ENCODE assay signal across 13 cellular contexts in the genomic region with DNA sequence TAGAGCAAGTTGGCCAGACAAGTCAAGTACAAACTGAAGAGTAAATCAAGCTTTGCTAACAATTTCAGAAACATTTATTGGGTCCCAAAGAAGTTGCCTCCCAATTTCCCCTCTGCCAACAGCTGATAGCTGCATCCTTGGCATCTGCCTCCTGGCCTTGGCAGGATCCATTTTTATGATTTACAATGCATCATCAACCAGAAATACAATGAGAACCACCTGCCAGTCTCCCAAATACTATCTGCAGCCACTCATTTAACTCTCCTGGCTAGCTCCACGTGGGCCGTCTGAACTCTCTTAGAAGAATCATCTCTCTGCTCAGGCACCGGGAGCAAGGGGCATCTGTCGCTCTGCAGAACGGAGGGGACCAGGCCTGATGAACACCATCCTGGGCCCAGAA. TPM values are rescaled to one million over a fixed set of nuclear protein-coding genes. Genes with fewer than 3 reads are reported as not detected.
A peak's percentile ranks its signal among the peaks of the same experiment; 100 is the strongest.
DNase-seq lines count a peak whose midpoint lies in the region; ATAC-seq and TF ChIP-seq lines count a peak whose summit lies in the region.
"Had no signal": no experiment of that assay in that cellular context is flagged by ENCODE, and none has a peak within 500 bp of the region (broad histone marks: within the 10 kb centered on the region; RNA-seq: fewer than 3 reads in every experiment).

No MANE protein-coding gene starts in this region.

- H3K9me2 ChIP-seq in GM23248 (ENCODE audit: insufficient read depth), result no peaks in the 10 kb centered on the region

- POLR2A ChIA-PET in activated CD8-positive, alpha-beta T cell treated with anti-CD3 and anti-CD28 coated beads, Interleukin-2, amount 10 ng/mL, durations not matched to agents 7 days and 5 days (lab: Charles Lee), result interaction anchor here (0.6 to 4.4 kb wide), 2 partner anchors 26 to 56 kb away, joined by 3 to 21 read pairs; no protein-coding TSS in a partner anchor

- H3K27me3 Mint-ChIP-seq in activated CD8-positive, alpha-beta T cell treated with anti-CD3 and anti-CD28 coated beads, Interleukin-2, amount 10 ng/mL, durations not matched to agents 7 days and 5 days (ENCODE audit: low read depth), result no peaks in the 10 kb centered on the region
- no peaks in the 10 kb centered on the region for H3K27me3 Mint-ChIP-seq in mesothelial cell of epicardium (ENCODE audit: low read depth)

- no peak for TF ChIP-seq CTCF in mesothelial cell of epicardium (IDR thresholded peaks at IDR 0.05; ENCODE audit: unreplicated experiment)

- H3K4me2 ChIP-seq in BLaER1 (peak overlapping the region; percentile 82), GM23248 (ENCODE audit: unreplicated experiment) (peak overlapping the region; percentile 99)

- peaks cover 43% of the 10 kb centered on the region for H3K36me3 Mint-ChIP-seq in activated CD8-positive, alpha-beta T cell treated with anti-CD3 and anti-CD28 coated beads, Interleukin-2, amount 10 ng/mL, durations not matched to agents 7 days and 5 days (ENCODE audit: low read depth)
- peaks cover 9% of the 10 kb centered on the region for H3K36me3 Mint-ChIP-seq in mesothelial cell of epicardium

- H3K9me3 Mint-ChIP-seq in activated CD8-positive, alpha-beta T cell treated with anti-CD3 and anti-CD28 coated beads, Interleukin-2, amount 10 ng/mL, durations not matched to agents 7 days and 5 days (ENCODE audit: insufficient read depth), result no peaks in the 10 kb centered on the region
- H3K9me3 Mint-ChIP-seq in mesothelial cell of epicardium, result no peaks in the 10 kb centered on the region

- WGBS in GM23248 (ENCODE audit: low coverage in 1 of 2, low lambda C conversion rate in 2 of 2, missing lambda C conversion rate in 2 of 2), 2 experiments, result 54 to 56% methylated on average over 5 of the region's 5 CpGs

- H3K9me3 ChIP-seq in BLaER1, result no peaks in the 10 kb centered on the region
- no peaks in the 10 kb centered on the region for H3K9me3 ChIP-seq in GM23248 (ENCODE audit: low read depth)
- H3K9me3 ChIP-seq: colonic mucosa, gastrocnemius medialis had no signal

- peaks cover 24% of the 10 kb centered on the region for H3F3A ChIP-seq in GM23248 (ENCODE audit: insufficient read depth)

- CTCF ChIA-PET in activated CD8-positive, alpha-beta T cell treated with anti-CD3 and anti-CD28 coated beads, Interleukin-2, amount 10 ng/mL, durations not matched to agents 7 days and 5 days (lab: Charles Lee), result interaction anchor here (8.7 kb wide), 1 partner anchor 29 kb away, joined by 113 read pairs; a partner anchor contains a TSS

- in situ Hi-C loops in GM23248 (cut with MboI), result no loop called here

- DNase-seq in GM23248, result no peak
- DNase-seq in activated CD8-positive, alpha-beta T cell treated with anti-CD3 and anti-CD28 coated beads, Interleukin-2, amount 10 ng/mL, durations not matched to agents 7 days and 5 days, result no peak
- DNase-seq in mesothelial cell of epicardium (ENCODE audit: low spot score in 2 of 2, unreplicated experiment in 2 of 2), result no peak
- no peak for DNase-seq in ureter (ENCODE audit: low spot score)
- no peak for DNase-seq in stimulated activated CD4-positive, alpha-beta T cell treated with anti-CD3 and anti-CD28 coated beads, Interleukin-4, amount 100 ng/mL, for 1 hour
- DNase-seq: activated effector memory CD4-positive, alpha-beta T cell treated with anti-CD3 and anti-CD28 coated beads, Interleukin-2, amount 50 U/mL, for 16 hours; colonic mucosa; gastrocnemius medialis; KBM-7; stimulated activated CD4-positive, alpha-beta T cell treated with anti-CD3 and anti-CD28 coated beads, Interleukin-15, amount 100 ng/mL, for 24 hours had no signal

- peaks cover 75% of the 10 kb centered on the region for H4K20me1 ChIP-seq in BLaER1
- H4K20me1 ChIP-seq in GM23248 (ENCODE audit: insufficient read depth), result peaks cover 8% of the 10 kb centered on the region

- no peak overlapping the region for H2AFZ ChIP-seq in GM23248

- ATAC-seq in activated CD8-positive, alpha-beta T cell treated with anti-CD3 and anti-CD28 coated beads, Interleukin-2, amount 10 ng/mL, durations not matched to agents 7 days and 5 days, result no peak
- ATAC-seq in HG02870 (IDR thresholded peaks at IDR 0.05; ENCODE audit: unreplicated experiment) (no peak), HG03025 (IDR thresholded peaks at IDR 0.05; ENCODE audit: low FRiP score, unreplicated experiment) (no peak)
- ATAC-seq: gastrocnemius medialis had no signal

- peaks cover 30% of the 10 kb centered on the region for H3K4me1 ChIP-seq in BLaER1
- peaks cover 17% of the 10 kb centered on the region for H3K4me1 ChIP-seq in GM23248 (ENCODE audit: insufficient read depth)

- H3K4me1 Mint-ChIP-seq in activated CD8-positive, alpha-beta T cell treated with anti-CD3 and anti-CD28 coated beads, Interleukin-2, amount 10 ng/mL, durations not matched to agents 7 days and 5 days (ENCODE audit: low read depth), result peaks cover 32% of the 10 kb centered on the region
- H3K4me1 Mint-ChIP-seq in mesothelial cell of epicardium, result peaks cover 15% of the 10 kb centered on the region

- H3K27me3 ChIP-seq in BLaER1, result no peaks in the 10 kb centered on the region
- H3K27me3 ChIP-seq in GM23248 (replicated peaks; ENCODE audit: insufficient read depth), result no peaks in the 10 kb centered on the region
- H3K27me3 ChIP-seq: colonic mucosa, gastrocnemius medialis had no signal

- H3K9ac ChIP-seq in BLaER1, result peak overlapping the region; percentile 96; the same call in 1 of the 2 replicates
- peak overlapping the region; percentile 100 for H3K9ac ChIP-seq in GM23248

- H3K4me3 ChIP-seq in BLaER1 (no peak overlapping the region; the same call in 1 of the 2 replicates), GM23248 (peak overlapping the region; percentile 97; the same call in 1 of the 2 replicates)
- H3K4me3 ChIP-seq: colonic mucosa, gastrocnemius medialis had no signal

- peak overlapping the region; percentile 95 for H3K4me3 Mint-ChIP-seq in activated CD8-positive, alpha-beta T cell treated with anti-CD3 and anti-CD28 coated beads, Interleukin-2, amount 10 ng/mL, durations not matched to agents 7 days and 5 days
- peak overlapping the region; percentile 30 for H3K4me3 Mint-ChIP-seq in mesothelial cell of epicardium

- H3K36me3 ChIP-seq in BLaER1 (peaks cover 54% of the 10 kb centered on the region), GM23248 (ENCODE audit: low read depth) (peaks cover 22% of the 10 kb centered on the region)

- H3K27ac ChIP-seq in BLaER1 (0 out of 2 replicates have a peak overlapping the region, but pooled peaks have one; percentile 14), GM23248 (peak overlapping the region; percentile 100)
- H3K27ac ChIP-seq: colonic mucosa had no signal

- peaks cover 75% of the 10 kb centered on the region for H3K79me2 ChIP-seq in GM23248 (ENCODE audit: insufficient read depth)

- peak overlapping the region; percentile 96 for H3K27ac Mint-ChIP-seq in activated CD8-positive, alpha-beta T cell treated with anti-CD3 and anti-CD28 coated beads, Interleukin-2, amount 10 ng/mL, durations not matched to agents 7 days and 5 days
- no peak overlapping the region for H3K27ac Mint-ChIP-seq in mesothelial cell of epicardium

RNA-seq across cellular contexts. Expression of a gene that starts 2.7 kb away (rescaled TPM):
- total RNA-seq in GM23248 (2014; rRNA removed; shearing (Covaris generic)), result 119 and 123 TPM in 2 replicates
- 73.7 and 77.5 TPM in 2 replicates for polyA plus RNA-seq in GM23248 (2016; fragmentation: Nextera tagmentation; extraction: Ambion mirVana)
- 100 to 1,000 TPM; 114 to 129 TPM for total RNA-seq in activated CD8-positive, alpha-beta T cell treated with anti-CD3 and anti-CD28 coated beads, Interleukin-2, amount 10 ng/mL, durations not matched to agents 7 days and 5 days
- total RNA-seq in mesothelial cell of epicardium, result 63.4 to 69.8 TPM (median 69.6 TPM) in 3 replicates
- 61.3 TPM for total RNA-seq in ureter

RNA-seq across cellular contexts. Expression of a gene that starts 3.2 kb away (rescaled TPM):
- total RNA-seq in GM23248 (2014; rRNA removed; shearing (Covaris generic)), result 0.22 TPM in 1 of 2 replicates, not detected in the other
- not detected in 2 replicates for polyA plus RNA-seq in GM23248 (2016; fragmentation: Nextera tagmentation; extraction: Ambion mirVana)
- total RNA-seq in activated CD8-positive, alpha-beta T cell treated with anti-CD3 and anti-CD28 coated beads, Interleukin-2, amount 10 ng/mL, durations not matched to agents 7 days and 5 days, result not detected
- total RNA-seq in mesothelial cell of epicardium (not detected in 3 replicates), ureter (not detected)
- total RNA-seq: colonic mucosa, gastrocnemius medialis had no signal

RNA-seq across cellular contexts. Expression of a gene that starts 27.1 kb away (rescaled TPM):
- 503 and 678 TPM in 2 replicates for total RNA-seq in GM23248 (2014; rRNA removed; shearing (Covaris generic))
- 1,118 and 1,128 TPM in 2 replicates for polyA plus RNA-seq in GM23248 (2016; fragmentation: Nextera tagmentation; extraction: Ambion mirVana)
- 100 to 1,000 TPM; 926 to 951 TPM for total RNA-seq in activated CD8-positive, alpha-beta T cell treated with anti-CD3 and anti-CD28 coated beads, Interleukin-2, amount 10 ng/mL, durations not matched to agents 7 days and 5 days
- 947 to 1,016 TPM (median 998 TPM) in 3 replicates for total RNA-seq in mesothelial cell of epicardium
- total RNA-seq in ureter, result 962 TPM

RNA-seq across cellular contexts. Expression of a gene that starts 36.4 kb away (rescaled TPM):
- total RNA-seq in GM23248 (2014; rRNA removed; shearing (Covaris generic)), result 23.8 and 30.7 TPM in 2 replicates
- polyA plus RNA-seq in GM23248 (2016; fragmentation: Nextera tagmentation; extraction: Ambion mirVana), result 10.9 and 13.4 TPM in 2 replicates
- total RNA-seq in activated CD8-positive, alpha-beta T cell treated with anti-CD3 and anti-CD28 coated beads, Interleukin-2, amount 10 ng/mL, durations not matched to agents 7 days and 5 days, result 1 to 10 TPM; 2.0 to 2.1 TPM
- total RNA-seq in mesothelial cell of epicardium (15.9 to 16.7 TPM (median 16.0 TPM) in 3 replicates), ureter (2.8 TPM)

RNA-seq across cellular contexts. Expression of a gene that starts 36.9 kb away (rescaled TPM):
- 39.8 and 44.5 TPM in 2 replicates for total RNA-seq in GM23248 (2014; rRNA removed; shearing (Covaris generic))
- 147 and 157 TPM in 2 replicates for polyA plus RNA-seq in GM23248 (2016; fragmentation: Nextera tagmentation; extraction: Ambion mirVana)
- total RNA-seq in activated CD8-positive, alpha-beta T cell treated with anti-CD3 and anti-CD28 coated beads, Interleukin-2, amount 10 ng/mL, durations not matched to agents 7 days and 5 days, result 10 to 100 TPM; 53.1 to 55.1 TPM
- total RNA-seq in mesothelial cell of epicardium (30.0 to 32.3 TPM (median 30.7 TPM) in 3 replicates), ureter (68.4 TPM)
